ENCODE assay signal across 19 cellular contexts in genomic region chr22:48258108-48258705, GRCh38.
"Had no signal": no experiment of that assay in that cellular context is flagged by ENCODE, and none has a peak within 500 bp of the region (broad histone marks: within the 10 kb centered on the region; RNA-seq: fewer than 3 reads in every experiment).

No MANE protein-coding gene starts in this region.

- H3K36me3 Mint-ChIP-seq: activated naive CD8-positive, alpha-beta T cell treated with anti-CD3 and anti-CD28 coated beads for 36 hours; mesothelial cell of epicardium had no signal

- H3K4me1 ChIP-seq: body of pancreas, esophagus squamous epithelium, pancreas, tibial nerve had no signal

- H3K27me3 ChIP-seq: body of pancreas, pancreas, vagina had no signal

- H3K36me3 ChIP-seq: esophagus squamous epithelium, pancreas, sigmoid colon, tibial nerve, vagina, WERI-Rb-1 had no signal

- DNase-seq: activated CD4-positive, alpha-beta T cell treated with anti-CD3 and anti-CD28 coated beads for 4 hours; activated CD8-positive, alpha-beta memory T cell treated with anti-CD3 and anti-CD28 coated beads, Interleukin-2, amount 50 U/mL, for 4 hours; activated CD8-positive, alpha-beta T cell treated with anti-CD3 and anti-CD28 coated beads, Interleukin-2, amount 10 ng/mL, durations not matched to agents 7 days and 5 days; activated gamma-delta T cell treated with Interleukin-2 at 50 U/mL for 16 hours; activated naive CD8-positive, alpha-beta T cell treated with anti-CD3 and anti-CD28 coated beads for 36 hours; activated T-cell treated with anti-CD3 and anti-CD28 coated beads, Interleukin-2, amount 50 U/mL, for 48 hours; body of pancreas; esophagus squamous epithelium; kidney glomerular epithelial cell; left ventricle myocardium superior; sigmoid colon; stimulated activated CD4-positive, alpha-beta T cell treated with anti-CD3 and anti-CD28 coated beads, Interleukin-1b, Interleukin-23, amount 100 ng/mL, for 48 hours; WERI-Rb-1 had no signal

- H3K27ac Mint-ChIP-seq: activated CD8-positive, alpha-beta T cell treated with anti-CD3 and anti-CD28 coated beads, Interleukin-2, amount 10 ng/mL, durations not matched to agents 7 days and 5 days; activated naive CD8-positive, alpha-beta T cell treated with anti-CD3 and anti-CD28 coated beads for 36 hours; mesothelial cell of epicardium had no signal

- H3K9me3 ChIP-seq: body of pancreas, esophagus squamous epithelium, pancreas, sigmoid colon, tibial nerve, vagina had no signal

- H3K27ac ChIP-seq: body of pancreas, coronary artery, esophagus squamous epithelium, pancreas, sigmoid colon, tibial nerve, vagina, WERI-Rb-1 had no signal

- H3K4me1 Mint-ChIP-seq: activated naive CD8-positive, alpha-beta T cell treated with anti-CD3 and anti-CD28 coated beads for 36 hours; central memory CD8-positive, alpha-beta T cell had no signal

- H3K9me3 Mint-ChIP-seq: activated naive CD8-positive, alpha-beta T cell treated with anti-CD3 and anti-CD28 coated beads for 36 hours; central memory CD8-positive, alpha-beta T cell; mesothelial cell of epicardium had no signal

- H3K4me3 Mint-ChIP-seq: activated CD8-positive, alpha-beta T cell treated with anti-CD3 and anti-CD28 coated beads, Interleukin-2, amount 10 ng/mL, durations not matched to agents 7 days and 5 days; activated naive CD8-positive, alpha-beta T cell treated with anti-CD3 and anti-CD28 coated beads for 36 hours; central memory CD8-positive, alpha-beta T cell; mesothelial cell of epicardium had no signal

- H3K4me3 ChIP-seq: body of pancreas, coronary artery, esophagus squamous epithelium, pancreas, sigmoid colon, tibial nerve, vagina had no signal

- ATAC-seq: activated CD8-positive, alpha-beta T cell treated with anti-CD3 and anti-CD28 coated beads, Interleukin-2, amount 10 ng/mL, durations not matched to agents 7 days and 5 days; body of pancreas; left ventricle myocardium superior; pancreas had no signal
